Comparison of ENCODE assay signal across 8 cellular contexts in the genomic region with DNA sequence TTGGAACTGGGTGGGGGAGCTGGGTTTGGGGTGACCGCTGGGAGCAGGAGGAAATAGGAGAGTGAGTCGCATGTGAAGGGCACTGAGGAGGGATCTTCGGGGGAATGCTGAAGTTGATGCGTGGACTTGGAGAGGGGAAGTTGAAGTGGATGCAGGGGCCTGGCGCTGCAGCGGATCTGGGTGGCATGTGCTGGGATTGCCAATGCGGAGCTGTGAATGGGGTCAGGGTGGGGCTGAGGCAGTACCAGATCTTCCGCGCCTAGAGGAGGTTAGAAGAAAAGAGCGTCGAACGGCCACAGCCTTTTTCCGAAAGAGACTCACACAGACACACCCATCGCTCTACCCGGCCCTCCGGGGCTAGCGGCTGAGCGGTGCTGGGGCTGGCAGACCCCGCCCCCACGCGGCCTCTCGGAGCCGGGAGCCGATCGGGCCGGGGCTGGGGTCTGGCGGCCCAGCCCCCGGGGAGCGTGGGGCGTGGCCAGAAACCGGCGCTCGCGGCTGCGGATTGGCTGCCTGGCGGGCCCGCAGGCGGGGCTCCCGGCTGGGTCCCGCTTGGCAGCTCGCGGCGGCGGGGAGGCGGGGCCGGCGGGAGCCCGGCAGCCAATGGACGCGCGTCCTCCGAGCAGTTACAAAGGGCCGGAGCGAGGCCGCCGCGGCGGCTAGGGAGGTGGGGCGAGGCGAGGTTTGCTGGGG. TPM values are rescaled to one million over a fixed set of nuclear protein-coding genes. Genes with fewer than 3 reads are reported as not detected.
DNase-seq lines count a peak whose midpoint lies in the region; ATAC-seq, FAIRE-seq and TF ChIP-seq lines count a peak whose summit lies in the region.

TSS of gene TGFBR1 (plus strand) at position 655 of the 693 bp plus-strand sequence. CDS start 93 bp downstream, outside the sequence.

- peaks cover 12% of the 10 kb centered on the region for H3K4me1 ChIP-seq in mucosa of descending colon (ENCODE audit: low read depth)

- H3K36me3 ChIP-seq in mucosa of descending colon (ENCODE audit: low read depth), result no peaks in the 10 kb centered on the region

- peak within 1 kb of the TSS; percentile 41 for H3K4me3 ChIP-seq in mucosa of descending colon

- ATAC-seq in GM21528 (IDR thresholded peaks at IDR 0.05; ENCODE audit: low FRiP score, unreplicated experiment) (peak; percentile 92), mucosa of descending colon (peak; percentile 94)

- H3K27ac ChIP-seq in epithelial cell of prostate, result peak within 1 kb of the TSS; percentile 88

- intact Hi-C loops in mucosa of descending colon (cut with DNase I, micrococcal nuclease), result no loop called here

- H3K9me3 ChIP-seq in mucosa of descending colon, result no peaks in the 10 kb centered on the region

- no peak for TF ChIP-seq CTCF in D721Med (IDR thresholded peaks at IDR 0.05; ENCODE audit: insufficient read depth, missing control alignments)
- TF ChIP-seq CTCF in mucosa of descending colon (IDR thresholded peaks at IDR 0.05), result no peak

- FAIRE-seq in D721Med (lab: Jason Lieb, UNC), result no peak

- DNase-seq in D721Med (ENCODE audit: insufficient read length, low spot score) (peak; percentile 82), HuH-7.5 (ENCODE audit: low spot score) (peak; percentile 96), OCI-M1 (lab: John Stamatoyannopoulos, UW) (peak; percentile 96), activated T-cell treated with anti-CD3 and anti-CD28 coated beads for 48 hours (ENCODE audit: low read depth) (peak; percentile 94), epithelial cell of prostate (ENCODE audit: low read depth, low spot score) (peak; percentile 60), mucosa of descending colon (peak; percentile 93 to 96 (median 96))
- peak; percentile 89 for DNase-seq in stimulated activated CD8-positive, alpha-beta memory T cell treated with anti-CD3 and anti-CD28 coated beads, Interleukin-4, amount 100 ng/mL, for 24 hours (ENCODE audit: low read depth)

RNA-seq across cellular contexts. Expression of gene TGFBR1, which starts in this region (rescaled TPM):
- 10 to 100 TPM; 23.7 to 71.6 (median 24.7) TPM for total RNA-seq in mucosa of descending colon

Comparison
In these comparisons a context has a peak if more than half of its experiments do, and no peak if none do; other contexts are left out.
1. Peak in every context shown above with its lines: DNase-seq, ATAC-seq, H3K4me3 ChIP-seq and H3K27ac ChIP-seq.